17 cellular contexts compared by ENCODE assay signal in the genomic region with DNA sequence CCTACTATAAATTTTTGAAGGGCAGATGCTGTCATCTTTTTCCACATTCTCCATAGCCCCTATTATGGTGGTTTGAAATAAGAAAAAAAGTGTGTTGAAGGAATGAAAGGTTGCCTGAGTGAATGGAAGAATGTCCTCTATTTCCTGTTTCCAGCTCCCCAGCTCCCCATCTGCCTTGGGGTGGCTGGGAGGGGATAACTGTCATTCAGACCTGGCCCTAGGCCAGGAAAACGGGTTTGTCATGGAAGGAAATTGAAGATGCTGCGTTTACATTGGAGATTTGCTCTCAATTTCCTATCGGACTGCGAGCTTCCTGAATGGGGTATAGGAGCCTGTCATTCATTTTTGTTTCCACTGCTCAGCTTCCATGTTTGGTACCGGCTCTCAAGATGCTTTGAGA. TPM values are rescaled to one million over a fixed set of nuclear protein-coding genes. Genes with fewer than 3 reads are reported as not detected.
DNase-seq lines count a peak whose midpoint lies in the region; ATAC-seq, FAIRE-seq and TF ChIP-seq lines count a peak whose summit lies in the region.
"Had no signal": no experiment of that assay in that cellular context is flagged by ENCODE, and none has a peak within 500 bp of the region (broad histone marks: within the 10 kb centered on the region; RNA-seq: fewer than 3 reads in every experiment).

No MANE protein-coding gene starts in this region.

- H3K79me2 ChIP-seq in K562 (ENCODE audit: control insufficient read depth, insufficient read depth, low read length) = no peaks in the 10 kb centered on the region

- no TSS peak for BruUV-seq in K562 (replicated peaks; lab: Mats Ljungman, UMichigan)

- no peak for TF ChIP-seq RAD21 in K562 (CRISPR knock-in tag; conservative IDR thresholded peaks at IDR 0.05 in 1 of 2, IDR thresholded peaks at IDR 0.05 in 1 of 2)

- peak overlapping the region; percentile 42 for H2AFZ ChIP-seq in K562 (ENCODE audit: low read depth, low read length)

- no peak for TF ChIP-seq EP300 in K562 (IDR thresholded peaks at IDR 0.05; ENCODE audit: low read length)

- peak overlapping the region; percentile 80 for H3K4me3 ChIP-seq in HUES64 (ENCODE audit: low read length)
- H3K4me3 ChIP-seq in K562 = no peak overlapping the region
- no peak overlapping the region for H3K4me3 ChIP-seq in mucosa of descending colon
- H3K4me3 ChIP-seq: Peyer's patch, psoas muscle had no signal

- H3K4me2 ChIP-seq in K562 (ENCODE audit: insufficient read depth, low read length) = no peak overlapping the region

- intact Hi-C loops in K562 (cut with micrococcal nuclease) = no loop called here
- intact Hi-C loops in mucosa of descending colon (cut with DNase I, micrococcal nuclease) = no loop called here

- FAIRE-seq in K562 (lab: Jason Lieb, UNC) = no peak

- H3K4me3 Mint-ChIP-seq in nephron = peak overlapping the region; percentile 91 to 96 (median 94)

- peak overlapping the region; percentile 99 to 100 (median 99) for H3K27ac Mint-ChIP-seq in nephron
- H3K27ac Mint-ChIP-seq: activated naive CD4-positive, alpha-beta T cell treated with anti-CD3 and anti-CD28 coated beads, Interleukin-2, amount 50 U/mL, for 72 hours; T-cell had no signal

- peaks cover 37% of the 10 kb centered on the region for H3K4me1 Mint-ChIP-seq in nephron

- CTCF ChIA-PET in K562 (lab: Yijun Ruan, JAX; ENCODE audit: low intra/inter-chr PET ratio) = no interaction called here

- H3K9me3 Mint-ChIP-seq in nephron = peaks cover 3% of the 10 kb centered on the region
- H3K9me3 Mint-ChIP-seq: activated naive CD4-positive, alpha-beta T cell treated with anti-CD3 and anti-CD28 coated beads, Interleukin-2, amount 50 U/mL, for 72 hours; T-cell had no signal

- H3K27me3 Mint-ChIP-seq in nephron (ENCODE audit: low read depth) = peaks cover 3% of the 10 kb centered on the region

- 49% methylated on average over 5 of the region's 5 CpGs for WGBS in HUES64
- WGBS in K562 (ENCODE audit: insufficient coverage, low coverage, missing lambda C conversion rate) = 17% methylated on average over 5 of the region's 5 CpGs

- POLR2A ChIA-PET in K562 (lab: Yijun Ruan, JAX) = no interaction called here

- DNase-seq in EH (ENCODE audit: low read depth) = peak; percentile 75
- peak in 1 of 4 experiments; percentile 37 for DNase-seq in K562 (ENCODE audit: extremely low read depth in 1 of 4, low spot score in 3 of 4)
- no peak for DNase-seq in DMS114 treated with DMSO at 0.1 percent for 48 hours (lab: John Stamatoyannopoulos, UW; ENCODE audit: unreplicated experiment)
- DNase-seq in mucosa of descending colon = no peak
- DNase-seq in GOT3 (lab: John Stamatoyannopoulos, UW) = no peak
- DNase-seq: activated CD4-positive, alpha-beta T cell treated with anti-CD3 and anti-CD28 coated beads for 4 hours; C1 segment of cervical spinal cord; NCI-H1105; NCI-H446; Peyer's patch; psoas muscle; T-cell had no signal

- no peaks in the 10 kb centered on the region for H4K20me1 ChIP-seq in K562 (replicated peaks; ENCODE audit: control insufficient read depth, insufficient read depth, low read length)

- peaks cover 22% of the 10 kb centered on the region for H3K4me1 ChIP-seq in HUES64 (ENCODE audit: insufficient read depth, low read length)
- H3K4me1 ChIP-seq in K562 (replicated peaks in 1 of 2; ENCODE audit: control insufficient read depth in 2 of 2, insufficient read depth in 2 of 2, low read length in 2 of 2) = peaks cover 10 to 25% of the 10 kb centered on the region in 2 experiments; a peak in 4 of 5 replicates
- H3K4me1 ChIP-seq in mucosa of descending colon (ENCODE audit: low read depth) = peaks cover 8% of the 10 kb centered on the region
- H3K4me1 ChIP-seq: psoas muscle had no signal

- peak overlapping the region; percentile 89; the same call in 1 of the 2 replicates for H3K9ac ChIP-seq in HUES64 (ENCODE audit: low read depth, low read length)
- H3K9ac ChIP-seq in K562 (ENCODE audit: insufficient read depth in 1 of 2, low read depth in 2 of 2, low read length in 2 of 2) = no peak overlapping the region

- H3K9me3 ChIP-seq in HUES64 (ENCODE audit: insufficient read depth, low read depth, low read length) = no peaks in the 10 kb centered on the region
- H3K9me3 ChIP-seq in K562 (replicated peaks; ENCODE audit: control insufficient read depth, insufficient read depth, low read depth, low read length) = no peaks in the 10 kb centered on the region
- no peaks in the 10 kb centered on the region for H3K9me3 ChIP-seq in mucosa of descending colon
- H3K9me3 ChIP-seq: Peyer's patch, psoas muscle had no signal

- peak overlapping the region; percentile 99; the same call in 1 of the 2 replicates for H3K27ac ChIP-seq in HUES64 (ENCODE audit: low read depth, low read length)
- H3K27ac ChIP-seq in K562 (ENCODE audit: extremely low read depth, low read depth, low read length) = no peak overlapping the region
- H3K27ac ChIP-seq: Peyer's patch, psoas muscle had no signal

- TF ChIP-seq CTCF in K562 (IDR thresholded peaks at IDR 0.05 in 2 of 3, conservative IDR thresholded peaks at IDR 0.05 in 1 of 3; ENCODE audit: insufficient read depth in 2 of 3, low read depth in 1 of 3, low read length in 3 of 3) (no peak), nephron (IDR thresholded peaks at IDR 0.05; ENCODE audit: unreplicated experiment in 3 of 3) (no peak), mucosa of descending colon (IDR thresholded peaks at IDR 0.05) (no peak)

- H3K27me3 ChIP-seq in HUES64 (ENCODE audit: insufficient read depth, low read length) (peaks cover 44% of the 10 kb centered on the region), K562 (ENCODE audit: control insufficient read depth in 2 of 2, insufficient read depth in 2 of 2, low read length in 2 of 2) (no peaks in the 10 kb centered on the region)
- H3K27me3 ChIP-seq: cardiac muscle cell, Peyer's patch had no signal

- no peak for TF ChIP-seq POLR2A in K562 (conservative IDR thresholded peaks at IDR 0.05)

- no peaks in the 10 kb centered on the region for H3K9me1 ChIP-seq in K562 (ENCODE audit: control insufficient read depth, insufficient read depth, low read length)

- ATAC-seq in K562 (no peak), GM18519 (IDR thresholded peaks at IDR 0.05; ENCODE audit: low FRiP score, unreplicated experiment) (no peak), mucosa of descending colon (no peak)
- ATAC-seq: activated naive CD4-positive, alpha-beta T cell treated with anti-CD3 and anti-CD28 coated beads, Interleukin-2, amount 50 U/mL, for 72 hours; psoas muscle; T-cell had no signal

- H3K36me3 Mint-ChIP-seq in nephron (ENCODE audit: low read depth) = peaks cover 11% of the 10 kb centered on the region
- H3K36me3 Mint-ChIP-seq: T-cell had no signal

- in situ Hi-C loops in K562 (cut with MboI) = no loop called here

- no peaks in the 10 kb centered on the region for H3K36me3 ChIP-seq in HUES64 (ENCODE audit: insufficient read depth, low read length)
- no peaks in the 10 kb centered on the region for H3K36me3 ChIP-seq in K562 (ENCODE audit: control insufficient read depth, insufficient read depth, low read length)
- H3K36me3 ChIP-seq in mucosa of descending colon (ENCODE audit: low read depth) = no peaks in the 10 kb centered on the region
- H3K36me3 ChIP-seq: cardiac muscle cell, Peyer's patch had no signal

TF ChIP-seq in K562, 482 proteins besides CTCF, POLR2A, EP300 and RAD21 (continues in another document):
- no peak for TF ChIP-seq ZNF274 (IDR thresholded peaks at IDR 0.05; ENCODE audit: borderline replicate concordance, low read depth, low read length)
- TF ChIP-seq KAT2B (IDR thresholded peaks at IDR 0.05; ENCODE audit: low read depth, low read length) = no peak

RNA-seq across cellular contexts. Expression of gene FZD2, which starts 2.2 kb away (rescaled TPM):
- polyA plus RNA-seq in HUES64 (2013, experiment 1 of 2) = 30.7 TPM
- 37.2 TPM for polyA plus RNA-seq in HUES64 (2013, experiment 2 of 2)
- 1.3 and 4.1 TPM in 2 replicates for total RNA-seq in K562 (2011; cell fraction: chromatin; rRNA removed; ENCODE audit: low replicate concordance)
- 7.2 and 8.2 TPM in 2 replicates for total RNA-seq in K562 (2011; cell fraction: nucleolus; rRNA removed)
- total RNA-seq in K562 (2011; cell fraction: nucleoplasm; rRNA removed) = 2.8 and 3.5 TPM in 2 replicates
- total RNA-seq in K562 (2014; rRNA removed) = 1.1 and 1.2 TPM in 2 replicates
- total RNA-seq in K562 (2014; rRNA removed; fragmentation: Illumina TruSeq; extraction: Trizol) = 0.10 and 0.11 TPM in 2 replicates
- 0.68 and 1.1 TPM in 2 replicates for total RNA-seq in K562 (2015; rRNA removed; fragmentation: Illumina TruSeq; extraction: Trizol)
- 3.5 and 3.7 TPM in 2 replicates for total RNA-seq in K562 (2021)
- polyA plus RNA-seq in K562 (2011; rRNA removed) = 1.8 and 3.1 TPM in 2 replicates
- polyA plus RNA-seq in K562 (2011; cell fraction: cytosol; rRNA removed) = 6.1 and 11.5 TPM in 2 replicates
- polyA plus RNA-seq in K562 (2011; cell fraction: nucleus; rRNA removed) = 4.8 and 5.5 TPM in 2 replicates
- polyA plus RNA-seq in K562 (2012) = 2.8 and 5.2 TPM in 2 replicates
- polyA plus RNA-seq in K562 (2014; fragmentation: Illumina TruSeq; extraction: Trizol) = 0.31 and 1.5 TPM in 2 replicates
- polyA plus RNA-seq in K562 (2014; fragmentation: Nextera tagmentation; extraction: Ambion mirVana) = under 1 TPM in 1 of 2 experiments, not detected in 1; 0.03 TPM
- 2.1 and 4.5 TPM in 2 replicates for polyA plus RNA-seq in K562 (2014; rRNA removed)
- 1.1 and 2.1 TPM in 2 replicates for polyA minus RNA-seq in K562 (2011; rRNA and poly(A)+ RNA removed)
- 4.9 and 6.1 TPM in 2 replicates for polyA minus RNA-seq in K562 (2011; cell fraction: cytosol; rRNA and poly(A)+ RNA removed)
- 2.3 and 3.8 TPM in 2 replicates for polyA minus RNA-seq in K562 (2011; cell fraction: nucleus; rRNA and poly(A)+ RNA removed)
- 1 to 10 TPM in 2 of 3 donors, under 1 TPM in 1; 0.58 to 3.0 (median 1.5) TPM for total RNA-seq in mucosa of descending colon

RNA-seq across cellular contexts. Expression of gene GPATCH8, which starts 51.9 kb away (rescaled TPM):
- polyA plus RNA-seq in HUES64 (2013, experiment 1 of 2) = 23.3 TPM
- polyA plus RNA-seq in HUES64 (2013, experiment 2 of 2) = 26.7 TPM
- 35.5 and 88.3 TPM in 2 replicates for total RNA-seq in K562 (2011; cell fraction: chromatin; rRNA removed; ENCODE audit: low replicate concordance)
- total RNA-seq in K562 (2011; cell fraction: nucleolus; rRNA removed) = 15.8 and 25.9 TPM in 2 replicates
- 46.9 and 79.0 TPM in 2 replicates for total RNA-seq in K562 (2011; cell fraction: nucleoplasm; rRNA removed)
- total RNA-seq in K562 (2014; rRNA removed) = 11.6 and 12.5 TPM in 2 replicates
- total RNA-seq in K562 (2014; rRNA removed; fragmentation: Illumina TruSeq; extraction: Trizol) = 12.7 and 16.6 TPM in 2 replicates
- 12.9 and 14.1 TPM in 2 replicates for total RNA-seq in K562 (2015; rRNA removed; fragmentation: Illumina TruSeq; extraction: Trizol)
- 25.6 and 29.6 TPM in 2 replicates for total RNA-seq in K562 (2021)
- polyA plus RNA-seq in K562 (2011; rRNA removed) = 10.6 and 17.3 TPM in 2 replicates
- 7.8 and 9.3 TPM in 2 replicates for polyA plus RNA-seq in K562 (2011; cell fraction: cytosol; rRNA removed)
- 17.6 and 18.6 TPM in 2 replicates for polyA plus RNA-seq in K562 (2011; cell fraction: nucleus; rRNA removed)
- polyA plus RNA-seq in K562 (2012) = 14.7 and 15.0 TPM in 2 replicates
- 22.2 and 24.8 TPM in 2 replicates for polyA plus RNA-seq in K562 (2014; fragmentation: Illumina TruSeq; extraction: Trizol)
- polyA plus RNA-seq in K562 (2014; fragmentation: Nextera tagmentation; extraction: Ambion mirVana) = 10 to 100 TPM; 12.0 to 13.2 TPM
- polyA plus RNA-seq in K562 (2014; rRNA removed) = 14.5 and 15.6 TPM in 2 replicates
- polyA minus RNA-seq in K562 (2011; rRNA and poly(A)+ RNA removed) = 29.9 and 35.0 TPM in 2 replicates
- polyA minus RNA-seq in K562 (2011; cell fraction: cytosol; rRNA and poly(A)+ RNA removed) = 12.0 and 17.7 TPM in 2 replicates
- 11.8 and 15.6 TPM in 2 replicates for polyA minus RNA-seq in K562 (2011; cell fraction: nucleus; rRNA and poly(A)+ RNA removed)
- 10 to 100 TPM; 34.8 to 48.4 (median 36.3) TPM for total RNA-seq in mucosa of descending colon
